In the genomic region with DNA sequence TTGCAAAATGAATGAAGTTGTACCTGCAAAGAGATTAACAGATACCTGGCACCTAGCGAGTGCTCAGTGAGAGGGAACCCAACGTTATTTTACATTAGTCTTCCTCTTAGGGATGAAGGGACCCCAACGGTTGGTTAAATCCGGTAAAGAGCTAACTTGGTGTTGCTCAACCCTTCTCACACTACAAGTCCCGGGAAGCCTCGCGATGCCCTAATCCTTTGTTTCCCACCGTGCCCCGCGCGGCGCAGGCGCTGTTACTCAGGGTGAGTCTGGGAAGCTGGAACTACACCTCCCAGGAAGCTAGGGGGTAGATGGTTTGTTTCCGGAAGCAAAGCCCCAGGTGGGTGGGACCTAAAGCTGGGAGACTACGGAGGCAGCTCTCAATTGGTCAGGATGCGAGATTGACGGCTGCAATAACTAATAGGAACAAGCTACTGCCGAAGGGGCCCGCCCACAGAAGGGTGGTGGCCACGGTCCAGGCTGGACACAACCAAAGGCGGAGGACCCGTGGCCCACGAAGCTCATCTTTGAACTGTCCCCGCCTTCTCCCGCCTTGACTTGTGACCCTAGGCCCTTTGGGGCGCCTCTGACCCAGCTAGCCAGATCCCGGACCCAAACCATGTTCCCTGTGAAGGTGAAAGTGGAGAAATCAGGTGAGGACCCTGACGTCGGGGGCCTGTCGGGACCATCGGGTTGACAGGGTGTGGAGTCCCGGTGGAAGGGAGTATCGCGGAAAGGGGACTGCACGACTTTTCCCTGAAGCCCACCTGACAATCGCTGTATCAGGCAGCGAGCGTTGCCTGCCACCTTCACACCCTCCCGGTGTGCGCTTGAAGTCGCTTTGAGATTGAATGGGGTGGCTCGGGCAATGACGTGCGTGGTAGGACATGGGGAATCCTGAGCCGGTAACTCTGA, we compare ENCODE assay signal across 8 cellular contexts. TPM values are rescaled to one million over a fixed set of nuclear protein-coding genes. Genes with fewer than 3 reads are reported as not detected.
A peak's percentile ranks its signal among the peaks of the same experiment; 100 is the strongest.
DNase-seq lines count a peak whose midpoint lies in the region; ATAC-seq and TF ChIP-seq lines count a peak whose summit lies in the region.

A gene with protein sequence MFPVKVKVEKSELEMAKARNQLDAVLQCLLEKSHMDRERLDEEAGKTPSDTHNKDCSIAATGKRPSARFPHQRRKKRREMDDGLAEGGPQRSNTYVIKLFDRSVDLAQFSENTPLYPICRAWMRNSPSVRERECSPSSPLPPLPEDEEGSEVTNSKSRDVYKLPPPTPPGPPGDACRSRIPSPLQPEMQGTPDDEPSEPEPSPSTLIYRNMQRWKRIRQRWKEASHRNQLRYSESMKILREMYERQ (plus strand): TSS at position 471 of the 915 bp plus-strand sequence. CDS start 149 bp downstream, at position 620.

- H3K9me3 Mint-ChIP-seq in CD14-positive monocyte = no peaks in the 10 kb centered on the region

- H3K4me1 Mint-ChIP-seq in CD14-positive monocyte = peaks cover 36% of the 10 kb centered on the region

- H3K4me1 ChIP-seq in liver (ENCODE audit: control insufficient read depth in 4 of 4, insufficient read depth in 4 of 4, low read length in 3 of 4) = peaks cover 6 to 32% (median 28%) of the 10 kb centered on the region in 4 donors

- peak within 1 kb of the TSS; percentile 61 to 76 for H3K9ac ChIP-seq in liver (ENCODE audit: low read depth in 1 of 2, low read length in 2 of 2)

- no peaks in the 10 kb centered on the region for H3K9me3 ChIP-seq in liver (ENCODE audit: control insufficient read depth in 4 of 4, low read length in 3 of 4)

- peak within 1 kb of the TSS; percentile 84 to 94 (median 91) for H3K27ac Mint-ChIP-seq in CD14-positive monocyte

- peak within 1 kb of the TSS; percentile 66 to 100 (median 92) for H3K4me3 ChIP-seq in dorsolateral prefrontal cortex
- peak within 1 kb of the TSS; percentile 82 to 98 (median 91) for H3K4me3 ChIP-seq in liver (ENCODE audit: low read depth in 1 of 3, low read length in 3 of 3)

- H3K27me3 ChIP-seq in dorsolateral prefrontal cortex = no peaks in the 10 kb centered on the region
- H3K27me3 ChIP-seq in liver (ENCODE audit: control insufficient read depth in 4 of 4, insufficient read depth in 4 of 4, low read length in 3 of 4) = no peaks in the 10 kb centered on the region

- under 1% methylated on average over 45 of the region's 45 CpGs for WGBS in liver

- intact Hi-C loops in CD14-positive monocyte (cut with micrococcal nuclease) = loop anchor here (1.0 to 10.0 kb wide), 9 partner anchors 10 to 1586 kb away; a partner anchor contains a TSS
- intact Hi-C loops in dorsolateral prefrontal cortex (cut with DNase I) = loop anchor here in 1 of 2 donors (5.0 kb wide), 1 partner anchor 46 kb away; a partner anchor contains a TSS

- ATAC-seq in GM19397 (IDR thresholded peaks at IDR 0.05; ENCODE audit: unreplicated experiment) (peak; percentile 56), HG03571 (IDR thresholded peaks at IDR 0.05; ENCODE audit: unreplicated experiment) (peak; percentile 57)

- DNase-seq in CD14-positive monocyte (ENCODE audit: low spot score) (peak; percentile 100), NCI-H82 (lab: John Stamatoyannopoulos, UW) (peak; percentile 100), dorsolateral prefrontal cortex (peak; percentile 99 to 100 (median 100))
- DNase-seq in activated CD4-positive, alpha-beta T cell treated with anti-CD3 and anti-CD28 coated beads, Interleukin-2, amount 50 U/mL, for 48 hours = peak; percentile 98 to 99
- peak; percentile 99 for DNase-seq in stimulated activated CD4-positive, alpha-beta T cell treated with anti-CD3 and anti-CD28 coated beads, Interleukin-4, amount 100 ng/mL, for 24 hours

- TF ChIP-seq CTCF in CD14-positive monocyte (IDR thresholded peaks at IDR 0.05) (no peak), dorsolateral prefrontal cortex (IDR thresholded peaks at IDR 0.05 in 54 of 56, conservative IDR thresholded peaks at IDR 0.05 in 2 of 56; ENCODE audit: low read depth in 1 of 56, partially characterized antibody in 56 of 56) (peak in 48 of 56 donors; percentile 9 to 62 (median 40)), liver (IDR thresholded peaks at IDR 0.05; ENCODE audit: low read depth, low read length, missing input control) (peak; percentile 40)

- peak in 1 of 2 donors; percentile 27 for TF ChIP-seq RAD21 in liver (IDR thresholded peaks at IDR 0.05)

- peaks cover 0 to 3% (median 0%) of the 10 kb centered on the region in 3 donors for H3K27me3 Mint-ChIP-seq in CD14-positive monocyte (ENCODE audit: low read depth in 3 of 3)

- peaks cover 22% of the 10 kb centered on the region in 2 donors for H3K36me3 Mint-ChIP-seq in CD14-positive monocyte

- peak within 1 kb of the TSS; percentile 90 to 93 for H3K4me3 Mint-ChIP-seq in CD14-positive monocyte

- H3K36me3 ChIP-seq in liver (ENCODE audit: control insufficient read depth in 4 of 4, insufficient read depth in 3 of 4, low read depth in 1 of 4, low read length in 3 of 4) = peaks cover 0 to 9% (median 5%) of the 10 kb centered on the region in 4 donors

- H3K27ac ChIP-seq in dorsolateral prefrontal cortex (peak within 1 kb of the TSS in 50 of 59 donors; percentile 1 to 92 (median 70)), liver (ENCODE audit: low read depth in 1 of 2, low read length in 2 of 2) (peak within 1 kb of the TSS; percentile 63 to 71)

TF ChIP-seq in liver, 16 proteins besides CTCF, POLR2A, EP300 and RAD21:
- no peak for TF ChIP-seq FOXA2 (IDR thresholded peaks at IDR 0.05)
- TF ChIP-seq RXRA (IDR thresholded peaks at IDR 0.05) = peak; percentile 45 to 48
- peak; percentile 89 for TF ChIP-seq YY1 (IDR thresholded peaks at IDR 0.05)
- TF ChIP-seq HNF4A (conservative IDR thresholded peaks at IDR 0.05) = peak; percentile 50 to 73
- TF ChIP-seq TAF1 (conservative IDR thresholded peaks at IDR 0.05) = no peak
- TF ChIP-seq, protein P1, sequence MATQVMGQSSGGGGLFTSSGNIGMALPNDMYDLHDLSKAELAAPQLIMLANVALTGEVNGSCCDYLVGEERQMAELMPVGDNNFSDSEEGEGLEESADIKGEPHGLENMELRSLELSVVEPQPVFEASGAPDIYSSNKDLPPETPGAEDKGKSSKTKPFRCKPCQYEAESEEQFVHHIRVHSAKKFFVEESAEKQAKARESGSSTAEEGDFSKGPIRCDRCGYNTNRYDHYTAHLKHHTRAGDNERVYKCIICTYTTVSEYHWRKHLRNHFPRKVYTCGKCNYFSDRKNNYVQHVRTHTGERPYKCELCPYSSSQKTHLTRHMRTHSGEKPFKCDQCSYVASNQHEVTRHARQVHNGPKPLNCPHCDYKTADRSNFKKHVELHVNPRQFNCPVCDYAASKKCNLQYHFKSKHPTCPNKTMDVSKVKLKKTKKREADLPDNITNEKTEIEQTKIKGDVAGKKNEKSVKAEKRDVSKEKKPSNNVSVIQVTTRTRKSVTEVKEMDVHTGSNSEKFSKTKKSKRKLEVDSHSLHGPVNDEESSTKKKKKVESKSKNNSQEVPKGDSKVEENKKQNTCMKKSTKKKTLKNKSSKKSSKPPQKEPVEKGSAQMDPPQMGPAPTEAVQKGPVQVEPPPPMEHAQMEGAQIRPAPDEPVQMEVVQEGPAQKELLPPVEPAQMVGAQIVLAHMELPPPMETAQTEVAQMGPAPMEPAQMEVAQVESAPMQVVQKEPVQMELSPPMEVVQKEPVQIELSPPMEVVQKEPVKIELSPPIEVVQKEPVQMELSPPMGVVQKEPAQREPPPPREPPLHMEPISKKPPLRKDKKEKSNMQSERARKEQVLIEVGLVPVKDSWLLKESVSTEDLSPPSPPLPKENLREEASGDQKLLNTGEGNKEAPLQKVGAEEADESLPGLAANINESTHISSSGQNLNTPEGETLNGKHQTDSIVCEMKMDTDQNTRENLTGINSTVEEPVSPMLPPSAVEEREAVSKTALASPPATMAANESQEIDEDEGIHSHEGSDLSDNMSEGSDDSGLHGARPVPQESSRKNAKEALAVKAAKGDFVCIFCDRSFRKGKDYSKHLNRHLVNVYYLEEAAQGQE (IDR thresholded peaks at IDR 0.05) = no peak
- TF ChIP-seq, protein P2, sequence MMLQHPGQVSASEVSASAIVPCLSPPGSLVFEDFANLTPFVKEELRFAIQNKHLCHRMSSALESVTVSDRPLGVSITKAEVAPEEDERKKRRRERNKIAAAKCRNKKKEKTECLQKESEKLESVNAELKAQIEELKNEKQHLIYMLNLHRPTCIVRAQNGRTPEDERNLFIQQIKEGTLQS (IDR thresholded peaks at IDR 0.05) = no peak
- no peak for TF ChIP-seq FOXA1 (IDR thresholded peaks at IDR 0.05)
- TF ChIP-seq, protein P3, sequence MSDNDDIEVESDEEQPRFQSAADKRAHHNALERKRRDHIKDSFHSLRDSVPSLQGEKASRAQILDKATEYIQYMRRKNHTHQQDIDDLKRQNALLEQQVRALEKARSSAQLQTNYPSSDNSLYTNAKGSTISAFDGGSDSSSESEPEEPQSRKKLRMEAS (IDR thresholded peaks at IDR 0.05) = peak; percentile 78
- peak in 1 of 2 donors; percentile 16 for TF ChIP-seq JUND (IDR thresholded peaks at IDR 0.05)
- no peak for TF ChIP-seq HNF4G (IDR thresholded peaks at IDR 0.05)
- peak; percentile 98 for TF ChIP-seq SP1 (IDR thresholded peaks at IDR 0.05)
- TF ChIP-seq NR2F2 (IDR thresholded peaks at IDR 0.05) = peak; percentile 86
- TF ChIP-seq GABPA (IDR thresholded peaks at IDR 0.05 in 1 of 2, conservative IDR thresholded peaks at IDR 0.05 in 1 of 2) = peak; percentile 86 to 97
- TF ChIP-seq, protein P4, sequence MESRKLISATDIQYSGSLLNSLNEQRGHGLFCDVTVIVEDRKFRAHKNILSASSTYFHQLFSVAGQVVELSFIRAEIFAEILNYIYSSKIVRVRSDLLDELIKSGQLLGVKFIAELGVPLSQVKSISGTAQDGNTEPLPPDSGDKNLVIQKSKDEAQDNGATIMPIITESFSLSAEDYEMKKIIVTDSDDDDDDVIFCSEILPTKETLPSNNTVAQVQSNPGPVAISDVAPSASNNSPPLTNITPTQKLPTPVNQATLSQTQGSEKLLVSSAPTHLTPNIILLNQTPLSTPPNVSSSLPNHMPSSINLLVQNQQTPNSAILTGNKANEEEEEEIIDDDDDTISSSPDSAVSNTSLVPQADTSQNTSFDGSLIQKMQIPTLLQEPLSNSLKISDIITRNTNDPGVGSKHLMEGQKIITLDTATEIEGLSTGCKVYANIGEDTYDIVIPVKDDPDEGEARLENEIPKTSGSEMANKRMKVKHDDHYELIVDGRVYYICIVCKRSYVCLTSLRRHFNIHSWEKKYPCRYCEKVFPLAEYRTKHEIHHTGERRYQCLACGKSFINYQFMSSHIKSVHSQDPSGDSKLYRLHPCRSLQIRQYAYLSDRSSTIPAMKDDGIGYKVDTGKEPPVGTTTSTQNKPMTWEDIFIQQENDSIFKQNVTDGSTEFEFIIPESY (IDR thresholded peaks at IDR 0.05) = peak; percentile 99
- TF ChIP-seq EGR1 (IDR thresholded peaks at IDR 0.05; ENCODE audit: low read depth in 2 of 2) = peak in 1 of 2 donors; percentile 55
TF ChIP-seq in liver: peak in this region for 10.

RNA-seq across cellular contexts. Expression of the gene that starts here (rescaled TPM):
- polyA plus RNA-seq in CD14-positive monocyte = 1 to 10 TPM; 5.6 to 7.2 TPM
- total RNA-seq in dorsolateral prefrontal cortex = 10 to 100 TPM; 10.0 to 30.5 (median 18.1) TPM
- 1 to 10 TPM; 2.6 to 7.0 TPM for total RNA-seq in liver
- 1 to 10 TPM; 5.8 to 6.3 TPM for polyA plus RNA-seq in liver

Comparison
In these comparisons a context has a peak if more than half of its experiments do, and no peak if none do; other contexts are left out.
1. Peak in every context shown above with its lines: DNase-seq, ATAC-seq, H3K4me3 ChIP-seq and H3K27ac ChIP-seq.